Comparison of ENCODE assay signal across 8 cellular contexts in genomic region chr17:76738468-76738850, GRCh38. TPM values are rescaled to one million over a fixed set of nuclear protein-coding genes. Genes with fewer than 3 reads are reported as not detected.
DNase-seq lines count a peak whose midpoint lies in the region; ATAC-seq and TF ChIP-seq lines count a peak whose summit lies in the region.

No MANE protein-coding gene starts in this region.

- no peaks in the 10 kb centered on the region for H3K27me3 ChIP-seq in Peyer's patch

- H3K9me3 ChIP-seq in Peyer's patch: no peaks in the 10 kb centered on the region

- no peak for TF ChIP-seq POLR2A in Peyer's patch (IDR thresholded peaks at IDR 0.05)

- ATAC-seq in GM19328 (IDR thresholded peaks at IDR 0.05; ENCODE audit: unreplicated experiment): no peak

- no peaks in the 10 kb centered on the region for H3K9me3 Mint-ChIP-seq in progenitor cell of endocrine pancreas (ENCODE audit: low read depth)

- no peak for DNase-seq in GM12864 (ENCODE audit: low read depth)
- no peak for DNase-seq in Peyer's patch
- DNase-seq in epithelial cell of prostate (ENCODE audit: low read depth, low spot score): no peak
- no peak for DNase-seq in progenitor cell of endocrine pancreas (ENCODE audit: low spot score, unreplicated experiment)
- DNase-seq in MV-4-11 (lab: John Stamatoyannopoulos, UW): no peak
- DNase-seq in SW 1271 (lab: John Stamatoyannopoulos, UW): no peak
- no peak for DNase-seq in NCI-H1092 (lab: John Stamatoyannopoulos, UW)

- peaks cover 0 to 41% (median 13%) of the 10 kb centered on the region in 4 donors for H3K4me1 ChIP-seq in Peyer's patch

- TF ChIP-seq CTCF in GM12864 (IDR thresholded peaks at IDR 0.05; ENCODE audit: low read depth, low read length, missing control alignments) (no peak), Peyer's patch (IDR thresholded peaks at IDR 0.05) (no peak), progenitor cell of endocrine pancreas (IDR thresholded peaks at IDR 0.05; ENCODE audit: unreplicated experiment) (no peak)

- H3K4me3 ChIP-seq in GM12864 (ENCODE audit: low read depth, low read length): peak overlapping the region; percentile 92
- H3K4me3 ChIP-seq in Peyer's patch: peak overlapping the region; percentile 89 to 97 (median 92)

- H3K27ac Mint-ChIP-seq in progenitor cell of endocrine pancreas: peak overlapping the region; percentile 99

- H3K4me3 Mint-ChIP-seq in progenitor cell of endocrine pancreas (ENCODE audit: low read depth): peak overlapping the region; percentile 94

- peaks cover 25% of the 10 kb centered on the region for H3K36me3 Mint-ChIP-seq in progenitor cell of endocrine pancreas (ENCODE audit: insufficient read depth)

- H3K4me1 Mint-ChIP-seq in progenitor cell of endocrine pancreas (ENCODE audit: low read depth): peaks cover 33% of the 10 kb centered on the region

- H3K27me3 Mint-ChIP-seq in progenitor cell of endocrine pancreas: no peaks in the 10 kb centered on the region

- H3K27ac ChIP-seq in Peyer's patch (peak overlapping the region; percentile 99 to 100 (median 100)), epithelial cell of prostate (peak overlapping the region; percentile 95)

- H3K36me3 ChIP-seq in Peyer's patch: peaks cover 0 to 37% (median 0%) of the 10 kb centered on the region in 3 donors

RNA-seq across cellular contexts. Expression of gene MFSD11, which starts 0.5 kb away (rescaled TPM):
- total RNA-seq in Peyer's patch (10 to 100 TPM; 35.3 to 64.8 (median 47.0) TPM), progenitor cell of endocrine pancreas (35.6 and 38.7 TPM in 2 replicates)

RNA-seq across cellular contexts. Expression of gene SRSF2, which starts 1.3 kb away (rescaled TPM):
- total RNA-seq in Peyer's patch: 100 to 1,000 TPM; 185 to 403 (median 242) TPM
- 265 and 276 TPM in 2 replicates for total RNA-seq in progenitor cell of endocrine pancreas

RNA-seq across cellular contexts. Expression of gene METTL23, which starts 11.8 kb away (rescaled TPM):
- total RNA-seq in Peyer's patch (10 to 100 TPM; 20.7 to 31.4 (median 27.0) TPM), progenitor cell of endocrine pancreas (28.2 TPM in 2 replicates)

RNA-seq across cellular contexts. Expression of gene JMJD6, which starts 12.1 kb away (rescaled TPM):
- total RNA-seq in Peyer's patch: 10 to 100 TPM; 21.5 to 42.6 (median 38.8) TPM
- 24.1 and 25.6 TPM in 2 replicates for total RNA-seq in progenitor cell of endocrine pancreas

RNA-seq across cellular contexts. Expression of gene MXRA7, which starts 27.7 kb away (rescaled TPM):
- total RNA-seq in Peyer's patch (10 to 100 TPM in 3 of 4 donors, 1 to 10 TPM in 1; 9.1 to 27.3 (median 23.4) TPM), progenitor cell of endocrine pancreas (93.3 and 94.9 TPM in 2 replicates)
